9 cellular contexts compared by ENCODE assay signal in the genomic region with DNA sequence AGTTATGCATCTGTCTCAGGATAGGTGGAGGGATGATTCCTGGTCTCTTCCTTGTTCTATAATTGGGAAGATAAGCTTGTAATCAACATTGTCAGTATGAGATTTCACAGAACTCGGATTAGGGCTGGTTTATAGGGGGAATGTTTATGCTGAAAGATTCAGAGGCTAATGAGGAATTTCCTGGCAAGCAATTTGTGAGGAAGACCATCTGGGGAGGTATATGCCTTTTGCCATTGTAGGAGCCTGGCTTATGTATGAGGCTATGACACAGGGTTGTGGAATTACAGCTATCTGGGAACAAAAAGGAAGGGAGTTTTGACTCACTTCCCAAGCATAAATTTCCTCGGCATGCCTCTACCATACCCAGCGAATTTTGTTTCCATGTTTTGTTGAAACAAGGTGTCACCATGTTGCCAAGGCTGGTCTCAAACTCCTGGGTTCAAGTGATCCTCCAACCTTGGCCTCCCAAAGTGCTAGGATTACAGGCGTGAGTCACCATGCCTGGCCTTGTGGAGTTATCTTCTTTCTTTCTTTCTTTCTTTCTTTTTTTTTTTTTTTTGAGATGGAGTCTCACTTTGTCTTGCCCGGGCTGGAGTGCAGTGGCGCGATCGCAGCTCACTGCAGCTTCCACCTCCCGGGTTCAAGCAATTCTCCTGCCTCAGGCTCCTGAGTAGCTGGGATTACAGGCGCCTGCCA. TPM values are rescaled to one million over a fixed set of nuclear protein-coding genes. Genes with fewer than 3 reads are reported as not detected.
A peak's percentile ranks its signal among the peaks of the same experiment; 100 is the strongest.
DNase-seq lines count a peak whose midpoint lies in the region; ATAC-seq and TF ChIP-seq lines count a peak whose summit lies in the region.
"Had no signal": no experiment of that assay in that cellular context is flagged by ENCODE, and none has a peak within 500 bp of the region (broad histone marks: within the 10 kb centered on the region; RNA-seq: fewer than 3 reads in every experiment).

No MANE protein-coding gene starts in this region.

- H3K9me3 ChIP-seq in stomach: no peaks in the 10 kb centered on the region
- H3K9me3 ChIP-seq: BLaER1 had no signal

- intact Hi-C loops in activated B cell treated with CpG ODN at 0.5 μM for 24 hours (cut with micrococcal nuclease) (loop anchor here (10.0 kb wide), 3 partner anchors 588 to 1168 kb away; a partner anchor contains a TSS), stomach (cut with DNase I; ENCODE audit: low total_unique reads) (no loop called here)

- H3K4me3 Mint-ChIP-seq in activated CD4-positive, alpha-beta T cell treated with anti-CD3 and anti-CD28 coated beads, Interleukin-2, amount 10 ng/mL, durations not matched to agents 7 days and 5 days: peak overlapping the region; percentile 2
- H3K4me3 Mint-ChIP-seq in activated B cell treated with CpG ODN at 0.5 μM for 24 hours: peak overlapping the region; percentile 89

- no peak overlapping the region for H3K27ac Mint-ChIP-seq in activated CD4-positive, alpha-beta T cell treated with anti-CD3 and anti-CD28 coated beads, Interleukin-2, amount 10 ng/mL, durations not matched to agents 7 days and 5 days
- no peak overlapping the region for H3K27ac Mint-ChIP-seq in activated B cell treated with CpG ODN at 0.5 μM for 24 hours

- DNase-seq in activated CD4-positive, alpha-beta T cell treated with anti-CD3 and anti-CD28 coated beads, Interleukin-2, amount 10 ng/mL, durations not matched to agents 7 days and 5 days: no peak
- no peak for DNase-seq in activated CD4-positive, alpha-beta T cell treated with anti-CD3 and anti-CD28 coated beads, Interleukin-2, amount 50 U/mL, for 48 hours
- DNase-seq in activated B cell treated with CpG ODN at 0.5 μM for 24 hours (no peak), glomerular visceral epithelial cell (ENCODE audit: extremely low spot score) (peak; percentile 72), stomach (no peak), DMS153 treated with DMSO at 0.1 percent for 48 hours (lab: John Stamatoyannopoulos, UW; ENCODE audit: unreplicated experiment) (no peak)
- DNase-seq in NK-92 treated with Interleukin-12 subunit alpha and Interleukin-12 subunit beta, amount 100 ng/mL, for 24 hours (lab: John Stamatoyannopoulos, UW): no peak

- peaks cover 50% of the 10 kb centered on the region for H3K4me1 Mint-ChIP-seq in activated CD4-positive, alpha-beta T cell treated with anti-CD3 and anti-CD28 coated beads, Interleukin-2, amount 10 ng/mL, durations not matched to agents 7 days and 5 days
- peaks cover 30% of the 10 kb centered on the region for H3K4me1 Mint-ChIP-seq in activated B cell treated with CpG ODN at 0.5 μM for 24 hours

- peaks cover 27% of the 10 kb centered on the region for H3K36me3 Mint-ChIP-seq in activated CD4-positive, alpha-beta T cell treated with anti-CD3 and anti-CD28 coated beads, Interleukin-2, amount 10 ng/mL, durations not matched to agents 7 days and 5 days (ENCODE audit: low read depth)
- H3K36me3 Mint-ChIP-seq in activated B cell treated with CpG ODN at 0.5 μM for 24 hours (ENCODE audit: low read depth): peaks cover 29% of the 10 kb centered on the region

- POLR2A ChIA-PET in activated CD4-positive, alpha-beta T cell treated with anti-CD3 and anti-CD28 coated beads, Interleukin-2, amount 10 ng/mL, durations not matched to agents 7 days and 5 days (lab: Charles Lee): no interaction called here
- POLR2A ChIA-PET in activated B cell treated with CpG ODN at 0.5 μM for 24 hours (lab: Charles Lee): interaction anchor here (0.6 to 4.7 kb wide), 3 partner anchors 13 to 39 kb away, joined by 4 to 48 read pairs (median 7); a partner anchor contains a TSS

- no peak for TF ChIP-seq POLR2A in stomach (IDR thresholded peaks at IDR 0.05)

- CTCF ChIA-PET in activated CD4-positive, alpha-beta T cell treated with anti-CD3 and anti-CD28 coated beads, Interleukin-2, amount 10 ng/mL, durations not matched to agents 7 days and 5 days (lab: Charles Lee): interaction anchor here (1.2 to 1.7 kb wide), 2 partner anchors 8 to 13 kb away, joined by 3 read pairs; no protein-coding TSS in a partner anchor
- CTCF ChIA-PET in activated B cell treated with CpG ODN at 0.5 μM for 24 hours (lab: Charles Lee): no interaction called here

- TF ChIP-seq CTCF in activated B cell treated with CpG ODN at 0.5 μM for 24 hours (IDR thresholded peaks at IDR 0.05) (no peak), stomach (IDR thresholded peaks at IDR 0.05) (no peak)

- H3K4me3 ChIP-seq in stomach: no peak overlapping the region

- no peaks in the 10 kb centered on the region for H3K27me3 ChIP-seq in stomach

- peak overlapping the region in 4 of 5 donors; percentile 79 to 92 (median 90) for H3K27ac ChIP-seq in stomach

- H3K4me1 ChIP-seq in stomach: peaks cover 24 to 47% (median 30%) of the 10 kb centered on the region in 4 donors

- peaks cover 17 to 24% (median 22%) of the 10 kb centered on the region in 4 donors for H3K36me3 ChIP-seq in stomach

- peaks cover 3% of the 10 kb centered on the region for H3K27me3 Mint-ChIP-seq in activated CD4-positive, alpha-beta T cell treated with anti-CD3 and anti-CD28 coated beads, Interleukin-2, amount 10 ng/mL, durations not matched to agents 7 days and 5 days
- H3K27me3 Mint-ChIP-seq in activated B cell treated with CpG ODN at 0.5 μM for 24 hours: no peaks in the 10 kb centered on the region

- WGBS in stomach, 5 donors: 53 to 89% (median 84%) methylated on average over 10 of the region's 10 CpGs

- no peak for TF ChIP-seq EP300 in stomach (IDR thresholded peaks at IDR 0.05)

- no peak for ATAC-seq in activated B cell treated with CpG ODN at 0.5 μM for 24 hours (ENCODE audit: low read depth)
- no peak for ATAC-seq in GM21390 (IDR thresholded peaks at IDR 0.05; ENCODE audit: unreplicated experiment)

- H3K9me3 Mint-ChIP-seq in activated CD4-positive, alpha-beta T cell treated with anti-CD3 and anti-CD28 coated beads, Interleukin-2, amount 10 ng/mL, durations not matched to agents 7 days and 5 days: no peaks in the 10 kb centered on the region
- no peaks in the 10 kb centered on the region for H3K9me3 Mint-ChIP-seq in activated B cell treated with CpG ODN at 0.5 μM for 24 hours

RNA-seq across cellular contexts. Expression of a gene that starts 1.6 kb away (rescaled TPM):
- 10 to 100 TPM; 80.6 to 97.1 TPM for total RNA-seq in activated CD4-positive, alpha-beta T cell treated with anti-CD3 and anti-CD28 coated beads, Interleukin-2, amount 10 ng/mL, durations not matched to agents 7 days and 5 days
- 88.3 and 108 TPM in 2 replicates for total RNA-seq in activated B cell treated with CpG ODN at 0.5 μM for 24 hours
- 100 to 1,000 TPM in 1 of 5 donors, 10 to 100 TPM in 4; 34.2 to 197 (median 87.5) TPM for total RNA-seq in stomach
- 100 to 1,000 TPM in 2 of 3 donors, 10 to 100 TPM in 1; 90.0 to 125 (median 117) TPM for polyA plus RNA-seq in stomach

RNA-seq across cellular contexts. Expression of a gene that starts 5.7 kb away (rescaled TPM):
- total RNA-seq in activated CD4-positive, alpha-beta T cell treated with anti-CD3 and anti-CD28 coated beads, Interleukin-2, amount 10 ng/mL, durations not matched to agents 7 days and 5 days: 10 to 100 TPM; 24.5 to 28.3 TPM
- 33.9 and 39.6 TPM in 2 replicates for total RNA-seq in activated B cell treated with CpG ODN at 0.5 μM for 24 hours
- 10 to 100 TPM; 15.2 to 42.0 (median 37.8) TPM for total RNA-seq in stomach
- polyA plus RNA-seq in stomach: 10 to 100 TPM; 12.4 to 19.6 (median 13.5) TPM

RNA-seq across cellular contexts. Expression of a gene that starts 14.0 kb away (rescaled TPM):
- total RNA-seq in activated CD4-positive, alpha-beta T cell treated with anti-CD3 and anti-CD28 coated beads, Interleukin-2, amount 10 ng/mL, durations not matched to agents 7 days and 5 days: 100 to 1,000 TPM; 292 to 321 TPM
- total RNA-seq in activated B cell treated with CpG ODN at 0.5 μM for 24 hours (99.7 and 104 TPM in 2 replicates), stomach (100 to 1,000 TPM in 1 of 5 donors, 10 to 100 TPM in 4; 41.3 to 104 (median 88.9) TPM)
- polyA plus RNA-seq in stomach: 10 to 100 TPM; 39.6 to 54.5 (median 46.4) TPM

RNA-seq across cellular contexts. Expression of a gene that starts 14.2 kb away (rescaled TPM):
- total RNA-seq in activated CD4-positive, alpha-beta T cell treated with anti-CD3 and anti-CD28 coated beads, Interleukin-2, amount 10 ng/mL, durations not matched to agents 7 days and 5 days: 10 to 100 TPM; 13.1 to 14.1 TPM
- total RNA-seq in activated B cell treated with CpG ODN at 0.5 μM for 24 hours (11.1 and 12.5 TPM in 2 replicates), stomach (100 to 1,000 TPM in 1 of 5 donors, 10 to 100 TPM in 3, 1 to 10 TPM in 1; 8.4 to 103 (median 19.6) TPM)
- 10 to 100 TPM; 14.7 to 24.3 (median 21.3) TPM for polyA plus RNA-seq in stomach

RNA-seq across cellular contexts. Expression of a gene that starts 32.0 kb away (rescaled TPM):
- 10 to 100 TPM; 60.1 to 65.5 TPM for total RNA-seq in activated CD4-positive, alpha-beta T cell treated with anti-CD3 and anti-CD28 coated beads, Interleukin-2, amount 10 ng/mL, durations not matched to agents 7 days and 5 days
- 42.6 and 54.9 TPM in 2 replicates for total RNA-seq in activated B cell treated with CpG ODN at 0.5 μM for 24 hours
- 100 to 1,000 TPM in 1 of 5 donors, 10 to 100 TPM in 4; 15.4 to 106 (median 33.8) TPM for total RNA-seq in stomach
- polyA plus RNA-seq in stomach: 10 to 100 TPM; 22.0 to 29.8 (median 24.8) TPM
